In the genomic region with DNA sequence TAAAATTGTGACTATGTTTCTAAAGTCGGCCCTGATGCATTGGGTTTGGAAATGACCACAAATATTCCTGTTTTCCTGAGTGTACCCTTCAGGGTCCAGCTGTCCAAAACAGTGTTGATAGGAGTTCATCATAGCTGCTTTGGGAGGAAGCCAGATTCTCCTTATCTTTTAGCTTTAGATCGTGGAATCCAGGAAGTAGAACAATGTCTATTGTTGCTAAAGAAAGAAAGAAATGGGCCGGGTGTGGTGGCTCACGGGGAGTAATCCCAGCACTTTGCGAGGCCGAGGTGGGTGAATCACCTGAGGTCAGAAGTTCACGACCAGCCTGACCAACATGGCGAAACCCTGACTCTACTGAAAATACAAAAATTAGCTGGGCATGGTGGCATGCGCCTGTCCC, we compare ENCODE assay signal across 19 cellular contexts. TPM values are rescaled to one million over a fixed set of nuclear protein-coding genes. Genes with fewer than 3 reads are reported as not detected.
A peak's percentile ranks its signal among the peaks of the same experiment; 100 is the strongest.
DNase-seq lines count a peak whose midpoint lies in the region; TF ChIP-seq lines count a peak whose summit lies in the region.
"Had no signal": no experiment of that assay in that cellular context is flagged by ENCODE, and none has a peak within 500 bp of the region (broad histone marks: within the 10 kb centered on the region; RNA-seq: fewer than 3 reads in every experiment).

No MANE protein-coding gene starts in this region.

- no CpG with 5 or more reads among the region's 9 CpGs for WGBS in trophoblast cell (ENCODE audit: extremely low coverage, insufficient coverage, insufficient read length)
- WGBS in H9 (ENCODE audit: extremely low coverage, insufficient read length, low lambda C conversion rate), result no CpG with 5 or more reads among the region's 9 CpGs

- no peaks in the 10 kb centered on the region for H3K23me2 ChIP-seq in H9 (ENCODE audit: insufficient read length, low read depth, low read length, poor library complexity, severe bottlenecking)

- H3K79me1 ChIP-seq in trophoblast cell (ENCODE audit: low read length) (no peaks in the 10 kb centered on the region), H9 (ENCODE audit: insufficient read depth, low read depth, low read length, poor library complexity, severe bottlenecking) (no peaks in the 10 kb centered on the region)

- no peaks in the 10 kb centered on the region for H3K36me3 Mint-ChIP-seq in HFFc6 (ENCODE audit: low read depth)
- H3K36me3 Mint-ChIP-seq in H9 (ENCODE audit: insufficient read depth in 1 of 3, low read depth in 3 of 3), result peaks cover 2 to 18% (median 10%) of the 10 kb centered on the region in 3 experiments; a peak in 6 of 7 replicates
- H3K36me3 Mint-ChIP-seq: natural killer cell treated with Interleukin-12 subunit alpha and Interleukin-12 subunit beta and Interleukin-15 and Interleukin-18, amount 100 ng/mL, for 72 hours had no signal

- H3K4me3 ChIP-seq in trophoblast cell (ENCODE audit: low read depth, low read length), result no peak overlapping the region
- H3K4me3 ChIP-seq: lung, Peyer's patch had no signal

- no peak overlapping the region for H2BK12ac ChIP-seq in trophoblast cell (ENCODE audit: low read length)
- no peak overlapping the region for H2BK12ac ChIP-seq in H9 (ENCODE audit: insufficient read length, low read depth, low read length)

- no peak overlapping the region for H2BK20ac ChIP-seq in H9 (ENCODE audit: low read depth, low read length, poor library complexity, severe bottlenecking)

- H3K56ac ChIP-seq in H9 (ENCODE audit: insufficient read length, low read depth, low read length), result no peak overlapping the region

- H3K27ac ChIP-seq in trophoblast cell (ENCODE audit: low read depth, low read length) (no peak overlapping the region), H9 (ENCODE audit: insufficient read length, low read depth, low read length) (no peak overlapping the region)
- H3K27ac ChIP-seq: Peyer's patch had no signal

- no peak for DNase-seq in HFFc6
- DNase-seq in RPMI7951 (ENCODE audit: low read depth), result peak; percentile 86
- peak; percentile 51 to 94 for DNase-seq in dermis microvascular lymphatic vessel endothelial cell (ENCODE audit: low read depth in 2 of 2)
- DNase-seq in trophoblast cell, result peak; percentile 60 to 71
- no peak for DNase-seq in activated CD4-positive, CD25-positive, alpha-beta regulatory T cell (lab: John Stamatoyannopoulos, UW)
- no peak for DNase-seq in NCI-H748 (lab: John Stamatoyannopoulos, UW; ENCODE audit: unreplicated experiment)
- no peak for DNase-seq in H9
- no peak for DNase-seq in DMS53 treated with DMSO at 0.1 percent for 48 hours (lab: John Stamatoyannopoulos, UW; ENCODE audit: unreplicated experiment)
- DNase-seq: activated CD4-positive, alpha-beta T cell treated with anti-CD3 and anti-CD28 coated beads, Interleukin-2, amount 50 U/mL, for 4 hours; activated naive CD4-positive, alpha-beta T cell treated with Interleukin-2 at 50 U/mL for 16 hours; AML-193; aorta; Caco-2; NCI-H1417 treated with DMSO at 0.1 percent for 48 hours; NCI-H2171; NCI-H748 treated with DMSO at 0.1 percent for 48 hours; Peyer's patch had no signal

- H3K27ac Mint-ChIP-seq in HFFc6, result peak overlapping the region; percentile 70
- H3K27ac Mint-ChIP-seq in H9, result no peak overlapping the region
- H3K27ac Mint-ChIP-seq: natural killer cell treated with Interleukin-12 subunit alpha and Interleukin-12 subunit beta and Interleukin-15 and Interleukin-18, amount 100 ng/mL, for 72 hours had no signal

- no peak overlapping the region for H2AK5ac ChIP-seq in trophoblast cell (ENCODE audit: low read length)
- no peak overlapping the region for H2AK5ac ChIP-seq in H9 (ENCODE audit: insufficient read length, low read length)

- H2AFZ ChIP-seq in trophoblast cell (ENCODE audit: insufficient read depth, low read length, poor library complexity), result no peak overlapping the region
- H2AFZ ChIP-seq in H9 (ENCODE audit: low read length), result no peak overlapping the region

- TF ChIP-seq CTCF in HFFc6 (IDR thresholded peaks at IDR 0.05) (no peak), H9 (conservative IDR thresholded peaks at IDR 0.05) (no peak)

- H3K4ac ChIP-seq in trophoblast cell (ENCODE audit: low read depth, low read length), result no peak overlapping the region
- H3K4ac ChIP-seq in H9 (ENCODE audit: low read depth, low read length), result no peak overlapping the region

- no peaks in the 10 kb centered on the region for H4K20me1 ChIP-seq in H9 (ENCODE audit: control insufficient read depth, insufficient read depth, insufficient read length)

- no peak overlapping the region for H2BK120ac ChIP-seq in trophoblast cell (ENCODE audit: insufficient read depth, low read length, poor library complexity)
- no peak overlapping the region for H2BK120ac ChIP-seq in H9 (ENCODE audit: low read depth, low read length, poor library complexity, severe bottlenecking)

- H3K27me3 Mint-ChIP-seq in HFFc6 (ENCODE audit: insufficient read depth) (peaks cover 1% of the 10 kb centered on the region; the same call in 1 of the 2 replicates), H9 (ENCODE audit: low read depth) (no peaks in the 10 kb centered on the region)
- H3K27me3 Mint-ChIP-seq: natural killer cell treated with Interleukin-12 subunit alpha and Interleukin-12 subunit beta and Interleukin-15 and Interleukin-18, amount 100 ng/mL, for 72 hours had no signal

- H3K23ac ChIP-seq in trophoblast cell (ENCODE audit: low read length) (no peak overlapping the region), H9 (ENCODE audit: insufficient read length, low read depth, low read length) (no peak overlapping the region)

- peaks cover 7 to 12% of the 10 kb centered on the region in 2 experiments for H3K36me3 ChIP-seq in trophoblast cell (ENCODE audit: control insufficient read depth in 1 of 2, insufficient read depth in 2 of 2, low read length in 2 of 2)
- H3K36me3 ChIP-seq: Peyer's patch had no signal

- H4K91ac ChIP-seq in trophoblast cell (ENCODE audit: low read depth, low read length), result no peak overlapping the region
- no peak overlapping the region for H4K91ac ChIP-seq in H9 (ENCODE audit: insufficient read length, low read depth, low read length)

- H3K4me1 Mint-ChIP-seq in HFFc6 (ENCODE audit: low read depth) (peaks cover 54% of the 10 kb centered on the region), H9 (peaks cover 0 to 5% of the 10 kb centered on the region in 2 experiments; a peak in 1 of 4 replicates)

- H3K27me3 ChIP-seq in trophoblast cell (ENCODE audit: insufficient read depth, low read length) (no peaks in the 10 kb centered on the region), H9 (ENCODE audit: insufficient read depth, low read length) (no peaks in the 10 kb centered on the region)
- H3K27me3 ChIP-seq: Peyer's patch had no signal

- H3K4me3 Mint-ChIP-seq in HFFc6 (peak overlapping the region; percentile 33; the same call in 1 of the 2 replicates), H9 (no peak overlapping the region)
- H3K4me3 Mint-ChIP-seq: natural killer cell treated with Interleukin-12 subunit alpha and Interleukin-12 subunit beta and Interleukin-15 and Interleukin-18, amount 100 ng/mL, for 72 hours had no signal

- no peaks in the 10 kb centered on the region for H3K9me3 Mint-ChIP-seq in HFFc6
- no peaks in the 10 kb centered on the region for H3K9me3 Mint-ChIP-seq in H9
- H3K9me3 Mint-ChIP-seq: natural killer cell treated with Interleukin-12 subunit alpha and Interleukin-12 subunit beta and Interleukin-15 and Interleukin-18, amount 100 ng/mL, for 72 hours had no signal

- H2BK5ac ChIP-seq in trophoblast cell (ENCODE audit: low read depth, low read length, poor library complexity), result no peak overlapping the region
- no peak overlapping the region for H2BK5ac ChIP-seq in H9 (ENCODE audit: insufficient read length, low read length)

- H2BK15ac ChIP-seq in H9 (ENCODE audit: low read depth, low read length), result no peak overlapping the region

- H3K18ac ChIP-seq in trophoblast cell (ENCODE audit: low read length) (no peak overlapping the region), H9 (ENCODE audit: insufficient read length, low read depth, low read length) (no peak overlapping the region)

- H3K4me1 ChIP-seq in trophoblast cell (ENCODE audit: control insufficient read depth in 1 of 2, insufficient read depth in 2 of 2, low read length in 2 of 2), result peaks cover 0 to 2% of the 10 kb centered on the region in 2 experiments
- H3K4me1 ChIP-seq in H9 (ENCODE audit: insufficient read depth, low read length), result no peaks in the 10 kb centered on the region
- H3K4me1 ChIP-seq: Caco-2, Peyer's patch had no signal

- no peak overlapping the region for H3K9ac ChIP-seq in trophoblast cell (ENCODE audit: low read length)
- H3K9ac ChIP-seq in H9 (ENCODE audit: extremely low read depth, insufficient read length, low read length), result no peak overlapping the region

- H3K9me3 ChIP-seq in trophoblast cell (ENCODE audit: insufficient read depth, low read depth, low read length) (no peaks in the 10 kb centered on the region), H9 (ENCODE audit: control insufficient read depth, low read depth, low read length) (no peaks in the 10 kb centered on the region)
- H3K9me3 ChIP-seq: Caco-2, Peyer's patch had no signal

- H4K8ac ChIP-seq in trophoblast cell (ENCODE audit: low read depth, low read length) (no peak overlapping the region), H9 (replicated peaks; ENCODE audit: insufficient read length, low read depth, low read length) (no peak overlapping the region)

- H4K5ac ChIP-seq in H9 (ENCODE audit: insufficient read length, low read depth, low read length), result no peak overlapping the region

- H3K4me2 ChIP-seq in trophoblast cell (ENCODE audit: low read length) (no peak overlapping the region), H9 (ENCODE audit: insufficient read depth, insufficient read length, low read length) (no peak overlapping the region)

- H4K12ac ChIP-seq in trophoblast cell (ENCODE audit: low read depth, low read length), result no peak overlapping the region

- H3K14ac ChIP-seq in trophoblast cell (ENCODE audit: low read length), result no peak overlapping the region
- no peak overlapping the region for H3K14ac ChIP-seq in H9 (ENCODE audit: insufficient read depth, low read length)

- H3K79me2 ChIP-seq in trophoblast cell (ENCODE audit: control insufficient read depth, insufficient read depth, low read length, poor library complexity) (no peaks in the 10 kb centered on the region), H9 (ENCODE audit: insufficient read depth, low read length) (no peaks in the 10 kb centered on the region)

- no peak overlapping the region for H3T11ph ChIP-seq in H9 (ENCODE audit: low read length)

RNA-seq across cellular contexts. Expression of a gene that starts 9.5 kb away (rescaled TPM):
- 1 to 10 TPM in 1 of 6 experiments, under 1 TPM in 5; 0.34 to 1.5 (median 0.51) TPM for total RNA-seq in HFFc6 (2021; fragmentation: NEBNext Ultra II Directional; extraction: Animal tissue kit (Norgen Biotek cat#: 25700))
- total RNA-seq in RPMI7951 (2014; rRNA removed; shearing (Covaris generic)), result 0.48 and 0.59 TPM in 2 replicates
- total RNA-seq in dermis microvascular lymphatic vessel endothelial cell (1.2 and 2.3 TPM in 2 replicates), H9 (2021) (6.8 and 7.3 TPM in 2 replicates)
- 1.9 and 2.0 TPM in 2 replicates for polyA plus RNA-seq in trophoblast cell (2013)
- total RNA-seq: Peyer's patch had no signal

Comparison
In these comparisons a context has a peak if more than half of its experiments do, and no peak if none do; other contexts are left out.
1. DNase-seq: peak in RPMI7951 (single experiment), dermis microvascular lymphatic vessel endothelial cell (2 of 2) and trophoblast cell (2 of 2); none in HFFc6 (single experiment), activated CD4-positive, CD25-positive, alpha-beta regulatory T cell (0 of 4), NCI-H748 (single experiment), H9 (single experiment) and DMS53 treated with DMSO at 0.1 percent for 48 hours (single experiment).